9 cellular contexts compared by ENCODE assay signal in the genomic region with DNA sequence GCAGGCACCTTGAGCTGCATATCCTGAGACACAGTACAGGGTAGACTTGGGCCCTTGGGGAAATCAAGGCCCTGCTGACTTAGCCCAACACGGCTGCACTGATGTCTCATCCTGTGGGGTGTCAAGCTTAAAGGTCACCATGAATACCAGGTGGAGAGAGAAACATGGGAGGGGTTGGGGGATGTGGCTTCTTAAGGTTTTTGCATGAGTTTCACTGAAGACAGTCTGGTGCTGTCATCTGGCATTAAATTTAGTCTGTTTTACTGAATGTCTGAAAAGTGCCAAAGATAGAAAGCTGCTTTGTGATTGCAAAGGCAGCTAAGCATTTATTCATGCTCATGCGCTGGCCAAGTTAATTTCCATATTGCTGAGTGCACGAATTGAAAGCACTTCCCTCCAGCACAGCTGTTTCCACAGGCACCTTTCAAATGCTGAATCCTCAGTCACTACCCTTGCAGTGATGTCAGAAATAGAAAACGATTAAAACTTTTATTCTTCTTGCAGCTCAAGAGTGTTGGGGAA.
DNase-seq lines count a peak whose midpoint lies in the region; ATAC-seq, FAIRE-seq and TF ChIP-seq lines count a peak whose summit lies in the region.
"Had no signal": no experiment of that assay in that cellular context is flagged by ENCODE, and none has a peak within 500 bp of the region (broad histone marks: within the 10 kb centered on the region; RNA-seq: fewer than 3 reads in every experiment).

No MANE protein-coding gene starts in this region.

- TF ChIP-seq EP300 in H1 (IDR thresholded peaks at IDR 0.05; ENCODE audit: borderline replicate concordance in 1 of 2, low read depth in 2 of 2, low read length in 2 of 2): no peak

- no peak overlapping the region for H3K9ac ChIP-seq in H1 (replicated peaks in 1 of 4; ENCODE audit: extremely low read depth in 1 of 4, low read depth in 3 of 4, low read length in 3 of 4)

- no peaks in the 10 kb centered on the region for H3K79me1 ChIP-seq in H1 (ENCODE audit: low read depth, low read length)

- no peak overlapping the region for H3K18ac ChIP-seq in H1 (ENCODE audit: extremely low read depth, low read length)

- DNase-seq in Kasumi-1 (lab: John Stamatoyannopoulos, UW) (peak; percentile 61 to 69), H1 (ENCODE audit: low read depth in 1 of 2, low spot score in 2 of 2) (no peak), NCI-H774 (lab: John Stamatoyannopoulos, UW) (no peak), OCI-M2 (lab: John Stamatoyannopoulos, UW; ENCODE audit: unreplicated experiment) (no peak), NCI-H1105 treated with DMSO at 0.1 percent for 48 hours (lab: John Stamatoyannopoulos, UW) (no peak)

- no peak overlapping the region for H2BK12ac ChIP-seq in H1 (ENCODE audit: low read depth, low read length)

- peak; percentile 58 for FAIRE-seq in H1 (lab: Jason Lieb, UNC)

- TF ChIP-seq POLR2A in H1 (IDR thresholded peaks at IDR 0.05; ENCODE audit: control extremely low read depth in 1 of 2, low read depth in 2 of 2, low read length in 2 of 2): no peak

- H3K36me3 ChIP-seq in H1 (ENCODE audit: control insufficient read depth in 2 of 4, insufficient read depth in 4 of 4, low read length in 3 of 4): no peaks in the 10 kb centered on the region
- H3K36me3 ChIP-seq in thymus (ENCODE audit: control insufficient read depth, insufficient read depth): no peaks in the 10 kb centered on the region

- no peak for TF ChIP-seq RAD21 in H1 (IDR thresholded peaks at IDR 0.05 in 1 of 2, conservative IDR thresholded peaks at IDR 0.05 in 1 of 2; ENCODE audit: low read depth in 2 of 2, low read length in 2 of 2)

- H3K27me3 ChIP-seq in H1 (replicated peaks in 1 of 4; ENCODE audit: control insufficient read depth in 3 of 4, extremely low read depth in 1 of 4, insufficient read depth in 3 of 4, low read length in 3 of 4) (no peaks in the 10 kb centered on the region), thymus (ENCODE audit: control insufficient read depth, insufficient read depth) (no peaks in the 10 kb centered on the region)

- no peak overlapping the region for H3K56ac ChIP-seq in H1 (replicated peaks; ENCODE audit: insufficient read length, low read depth, low read length)

- ATAC-seq in GM18508 (IDR thresholded peaks at IDR 0.05; ENCODE audit: insufficient read depth, unreplicated experiment) (peak; percentile 78), GM21717 (IDR thresholded peaks at IDR 0.05; ENCODE audit: unreplicated experiment) (peak; percentile 94)

- H3K14ac ChIP-seq in H1 (ENCODE audit: insufficient read length): no peak overlapping the region

- no peak overlapping the region for H4K8ac ChIP-seq in H1 (ENCODE audit: extremely low read depth, insufficient read depth, low read length)

- no peaks in the 10 kb centered on the region for H4K20me1 ChIP-seq in H1 (replicated peaks in 1 of 2; ENCODE audit: control insufficient read depth in 1 of 2, insufficient read depth in 2 of 2, low read length in 2 of 2)

- H2BK15ac ChIP-seq in H1 (ENCODE audit: low read length): no peak overlapping the region

- no peak overlapping the region for H2BK20ac ChIP-seq in H1 (ENCODE audit: low read length)

- H3K4ac ChIP-seq in H1 (replicated peaks; ENCODE audit: insufficient read length, low read depth, low read length): peak overlapping the region; percentile 6

- H3K27ac ChIP-seq in H1 (ENCODE audit: low read depth, low read length): no peak overlapping the region
- H3K27ac ChIP-seq in thymus (ENCODE audit: low read depth): peak overlapping the region; percentile 26
- H3K27ac ChIP-seq: epithelial cell of prostate had no signal

- peak overlapping the region in 1 of 4 experiments; percentile 25; a peak in 1 of 8 replicates for H3K4me3 ChIP-seq in H1 (ENCODE audit: extremely low read depth in 1 of 4, insufficient read depth in 2 of 4, low read depth in 3 of 4, low read length in 4 of 4)
- no peak overlapping the region for H3K4me3 ChIP-seq in thymus (ENCODE audit: low read length)

- peaks cover 3 to 21% (median 12%) of the 10 kb centered on the region in 4 experiments; a peak in 5 of 7 replicates for H3K4me1 ChIP-seq in H1 (replicated peaks in 1 of 4; ENCODE audit: control insufficient read depth in 3 of 4, insufficient read depth in 4 of 4, low read length in 3 of 4)
- H3K4me1 ChIP-seq in thymus (ENCODE audit: control insufficient read depth, insufficient read depth, low read length): peaks cover 11% of the 10 kb centered on the region

- POLR2A ChIA-PET in H1 (lab: Charles Lee; ENCODE audit: partially characterized antibody): interaction anchor here (0.9 to 1.6 kb wide), 2 partner anchors 14 to 101 kb away, joined by 5 to 6 read pairs; a partner anchor contains a TSS

- H2BK120ac ChIP-seq in H1 (replicated peaks; ENCODE audit: low read depth, low read length): no peak overlapping the region

- no peak overlapping the region for H2AFZ ChIP-seq in H1 (ENCODE audit: low read length)

- H3K23ac ChIP-seq in H1 (ENCODE audit: insufficient read length): no peak overlapping the region

- no peak for TF ChIP-seq CTCF in H1 (IDR thresholded peaks at IDR 0.05; ENCODE audit: control extremely low read depth in 1 of 3, insufficient read depth in 1 of 3, low read depth in 1 of 3, low read length in 3 of 3)

- no peak overlapping the region for H4K91ac ChIP-seq in H1 (replicated peaks; ENCODE audit: insufficient read length, low read length)

- 0 out of 2 replicates have a peak overlapping the region, but pooled peaks have one; percentile 21 for H2BK5ac ChIP-seq in H1 (ENCODE audit: low read depth, low read length)

- H4K5ac ChIP-seq in H1 (ENCODE audit: insufficient read length, low read depth, low read length): no peak overlapping the region

- peak overlapping the region; percentile 44 to 51; a peak in 3 of 4 replicates for H3K4me2 ChIP-seq in H1 (ENCODE audit: insufficient read depth in 1 of 2, low read depth in 2 of 2, low read length in 2 of 2)

- H2AK5ac ChIP-seq in H1 (ENCODE audit: low read depth, low read length): no peak overlapping the region

- H3K23me2 ChIP-seq in H1 (ENCODE audit: low read depth, low read length): no peaks in the 10 kb centered on the region

- 30% methylated on average over 4 of the region's 4 CpGs; no CpG with 5 or more reads in 1 of the 2 experiments for WGBS in H1 (ENCODE audit: extremely low coverage in 1 of 2, insufficient coverage in 1 of 2, insufficient read length in 1 of 2, insufficient replicate concordance in 2 of 2, low coverage in 1 of 2, low lambda C conversion rate in 2 of 2, missing lambda C conversion rate in 1 of 2), 2 experiments
- WGBS in thymus: 11% methylated on average over 4 of the region's 4 CpGs

- no peaks in the 10 kb centered on the region for H3K79me2 ChIP-seq in H1 (ENCODE audit: control insufficient read depth in 1 of 2, insufficient read depth in 2 of 2, low read length in 2 of 2)

- CTCF ChIA-PET in H1 (lab: Charles Lee; ENCODE audit: partially characterized antibody): interaction anchor here (0.6 to 3.7 kb wide), 15 partner anchors 9 to 220 kb away, joined by 3 to 20 read pairs (median 4); no protein-coding TSS in a partner anchor

- no peaks in the 10 kb centered on the region for H3K9me3 ChIP-seq in H1 (ENCODE audit: insufficient read depth in 2 of 2, low read depth in 1 of 2, low read length in 1 of 2)
- H3K9me3 ChIP-seq in thymus (ENCODE audit: control insufficient read depth): no peaks in the 10 kb centered on the region

TF ChIP-seq in H1, 55 proteins besides CTCF, POLR2A, EP300 and RAD21:
- TF ChIP-seq BACH1 (IDR thresholded peaks at IDR 0.05; ENCODE audit: low read length): no peak
- TF ChIP-seq MAFK (IDR thresholded peaks at IDR 0.05; ENCODE audit: low read depth, low read length): peak; percentile 65; the same call in 1 of the 2 replicates
- TF ChIP-seq SIN3A (conservative IDR thresholded peaks at IDR 0.05 in 1 of 2, IDR thresholded peaks at IDR 0.05 in 1 of 2; ENCODE audit: low read depth in 1 of 2, low read length in 2 of 2): peak; percentile 34 to 85; a peak in 2 of 4 replicates

Comparison
In these comparisons a context has a peak if more than half of its experiments do, and no peak if none do; other contexts are left out.
1. DNase-seq: peak in Kasumi-1 (2 of 2); none in H1 (0 of 2), NCI-H774 (single experiment), OCI-M2 (single experiment) and NCI-H1105 treated with DMSO at 0.1 percent for 48 hours (single experiment).